In the genomic region with DNA sequence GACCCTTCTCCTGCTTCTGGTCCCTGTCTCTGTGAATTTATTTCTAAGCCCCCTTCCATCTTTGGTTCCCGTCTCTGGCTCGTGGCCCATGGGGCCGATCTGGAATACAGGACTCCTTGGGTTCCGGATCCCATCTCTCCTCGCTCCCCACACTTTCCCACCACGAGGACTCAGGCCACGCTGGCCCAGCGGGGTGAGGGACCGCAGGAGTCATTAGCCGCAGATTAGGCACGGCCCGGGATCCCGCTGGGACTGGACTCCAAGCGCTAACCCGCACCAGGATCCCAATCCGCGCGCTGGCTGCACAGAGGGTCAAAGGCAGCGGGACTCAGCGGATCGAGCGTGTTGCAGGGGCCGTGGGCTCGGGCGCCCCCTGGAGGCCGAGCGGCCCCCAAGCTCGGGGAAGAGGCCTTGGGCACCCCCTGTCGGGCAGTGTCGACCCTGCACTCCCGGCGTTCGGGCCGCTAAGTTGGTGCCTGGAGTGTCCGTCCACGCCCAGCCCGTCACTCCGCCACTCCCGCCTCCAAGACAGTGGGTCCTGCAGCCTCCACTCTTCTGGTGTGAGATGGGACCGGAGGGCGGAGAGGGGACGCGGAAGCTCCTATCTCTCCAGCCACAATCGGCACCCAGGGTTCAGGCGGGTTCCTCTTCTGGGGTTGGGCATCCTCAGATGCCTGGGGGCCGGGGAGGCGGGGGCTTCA, we compare ENCODE assay signal across 8 cellular contexts. TPM values are rescaled to one million over a fixed set of nuclear protein-coding genes. Genes with fewer than 3 reads are reported as not detected.
DNase-seq lines count a peak whose midpoint lies in the region; ATAC-seq and TF ChIP-seq lines count a peak whose summit lies in the region.

No MANE protein-coding gene starts in this region.

- H3K27ac Mint-ChIP-seq in activated T-helper 2 cell treated with anti-CD3 and anti-CD28 coated beads, Interferon-gamma antibody, Interleukin-2, Interleukin-4, amounts not matched to agents 10 μg/mL and 5 μg/mL and 100 μg/mL, durations not matched to agents 14 hours and 24 hours and 36 hours = peak overlapping the region; percentile 62
- H3K27ac Mint-ChIP-seq in neural progenitor cell = no peak overlapping the region

- H3K9me3 Mint-ChIP-seq in activated T-helper 2 cell treated with anti-CD3 and anti-CD28 coated beads, Interferon-gamma antibody, Interleukin-2, Interleukin-4, amounts not matched to agents 10 μg/mL and 5 μg/mL and 100 μg/mL, durations not matched to agents 14 hours and 24 hours and 36 hours = no peaks in the 10 kb centered on the region
- H3K9me3 Mint-ChIP-seq in neural progenitor cell = no peaks in the 10 kb centered on the region

- no peaks in the 10 kb centered on the region for H3K9me3 ChIP-seq in neural progenitor cell (ENCODE audit: low read depth)
- H3K9me3 ChIP-seq in stomach = no peaks in the 10 kb centered on the region

- peaks cover 25% of the 10 kb centered on the region for H3K36me3 Mint-ChIP-seq in activated T-helper 2 cell treated with anti-CD3 and anti-CD28 coated beads, Interferon-gamma antibody, Interleukin-2, Interleukin-4, amounts not matched to agents 10 μg/mL and 5 μg/mL and 100 μg/mL, durations not matched to agents 14 hours and 24 hours and 36 hours (ENCODE audit: low read depth)
- H3K36me3 Mint-ChIP-seq in neural progenitor cell = peaks cover 7% of the 10 kb centered on the region

- H3K4me3 ChIP-seq in neural progenitor cell (peak overlapping the region; percentile 44), stomach (peak overlapping the region; percentile 38 to 61 (median 52))

- H3K9ac ChIP-seq in neural progenitor cell = no peak overlapping the region

- no peak for TF ChIP-seq POLR2A in stomach (IDR thresholded peaks at IDR 0.05)

- peaks cover 38% of the 10 kb centered on the region for H3K4me1 Mint-ChIP-seq in activated T-helper 2 cell treated with anti-CD3 and anti-CD28 coated beads, Interferon-gamma antibody, Interleukin-2, Interleukin-4, amounts not matched to agents 10 μg/mL and 5 μg/mL and 100 μg/mL, durations not matched to agents 14 hours and 24 hours and 36 hours (ENCODE audit: low read depth)
- H3K4me1 Mint-ChIP-seq in neural progenitor cell = peaks cover 55% of the 10 kb centered on the region

- peaks cover 78% of the 10 kb centered on the region for H3F3A ChIP-seq in neural progenitor cell (ENCODE audit: low read depth)

- H3K4me1 ChIP-seq in neural progenitor cell (peaks cover 63% of the 10 kb centered on the region), stomach (peaks cover 59 to 100% (median 89%) of the 10 kb centered on the region in 4 donors)

- H2AFZ ChIP-seq in neural progenitor cell (replicated peaks) = peak overlapping the region; percentile 83

- peaks cover 59% of the 10 kb centered on the region for H4K20me1 ChIP-seq in neural progenitor cell (ENCODE audit: low read depth)

- no peak overlapping the region for H3K27ac ChIP-seq in neural progenitor cell
- H3K27ac ChIP-seq in stomach = no peak overlapping the region

- intact Hi-C loops in activated T-helper 2 cell treated with anti-CD3 and anti-CD28 coated beads, Interferon-gamma antibody, Interleukin-2, Interleukin-4, amounts not matched to agents 10 μg/mL and 5 μg/mL and 100 μg/mL, durations not matched to agents 14 hours and 24 hours and 36 hours (cut with micrococcal nuclease) = loop anchor here (1.0 to 2.0 kb wide), 2 partner anchors 14 to 26 kb away; no protein-coding TSS in a partner anchor
- intact Hi-C loops in stomach (cut with DNase I; ENCODE audit: low total_unique reads) = no loop called here

- H3K4me3 Mint-ChIP-seq in activated T-helper 2 cell treated with anti-CD3 and anti-CD28 coated beads, Interferon-gamma antibody, Interleukin-2, Interleukin-4, amounts not matched to agents 10 μg/mL and 5 μg/mL and 100 μg/mL, durations not matched to agents 14 hours and 24 hours and 36 hours (ENCODE audit: low read depth) = peak overlapping the region; percentile 91
- peak overlapping the region; percentile 86 for H3K4me3 Mint-ChIP-seq in neural progenitor cell

- H3K36me3 ChIP-seq in neural progenitor cell (no peaks in the 10 kb centered on the region), stomach (peaks cover 7 to 11% (median 8%) of the 10 kb centered on the region in 4 donors)

- peak; percentile 99 for TF ChIP-seq CTCF in neural progenitor cell (IDR thresholded peaks at IDR 0.05)
- peak in 5 of 7 experiments; percentile 99 to 100 (median 99) for TF ChIP-seq CTCF in stomach (IDR thresholded peaks at IDR 0.05)

- 1 to 6% (median 2%) methylated on average over 17 to 47 of the region's 47 CpGs for WGBS in stomach, 5 donors

- ATAC-seq in GM21528 (IDR thresholded peaks at IDR 0.05; ENCODE audit: low FRiP score, unreplicated experiment) = peak; percentile 45

- H3K27me3 ChIP-seq in neural progenitor cell = peaks cover 93% of the 10 kb centered on the region
- peaks cover 22 to 92% (median 69%) of the 10 kb centered on the region in 3 donors for H3K27me3 ChIP-seq in stomach

- DNase-seq in DMS79 treated with DMSO at 0.1 percent for 48 hours (lab: John Stamatoyannopoulos, UW) (peak; percentile 56), KG1 (lab: John Stamatoyannopoulos, UW) (peak; percentile 49), RKO (ENCODE audit: low spot score) (peak; percentile 89), fibroblast of the conjunctiva (ENCODE audit: low read depth) (peak; percentile 84), neural progenitor cell (ENCODE audit: low spot score) (peak; percentile 94), stomach (peak; percentile 89)
- peak; percentile 85 for DNase-seq in activated T-helper 2 cell treated with anti-CD3 and anti-CD28 coated beads, Interferon-gamma antibody, Interleukin-2, Interleukin-4, amounts not matched to agents 10 μg/mL and 5 μg/mL and 100 μg/mL, durations not matched to agents 14 hours and 24 hours and 36 hours (ENCODE audit: low spot score)

- no peak for TF ChIP-seq EP300 in stomach (IDR thresholded peaks at IDR 0.05)

- H3K79me2 ChIP-seq in neural progenitor cell (ENCODE audit: low read depth) = no peaks in the 10 kb centered on the region

- H3K27me3 Mint-ChIP-seq in activated T-helper 2 cell treated with anti-CD3 and anti-CD28 coated beads, Interferon-gamma antibody, Interleukin-2, Interleukin-4, amounts not matched to agents 10 μg/mL and 5 μg/mL and 100 μg/mL, durations not matched to agents 14 hours and 24 hours and 36 hours (ENCODE audit: low read depth) = peaks cover 39% of the 10 kb centered on the region
- peaks cover 69% of the 10 kb centered on the region for H3K27me3 Mint-ChIP-seq in neural progenitor cell (ENCODE audit: insufficient read depth, low read depth)

- peak overlapping the region; percentile 98 for H3K4me2 ChIP-seq in neural progenitor cell

RNA-seq across cellular contexts. Expression of gene SHMT2, which starts 9.5 kb away (rescaled TPM):
- 295 and 307 TPM in 2 replicates for total RNA-seq in activated T-helper 2 cell treated with anti-CD3 and anti-CD28 coated beads, Interferon-gamma antibody, Interleukin-2, Interleukin-4, amounts not matched to agents 10 μg/mL and 5 μg/mL and 100 μg/mL, durations not matched to agents 14 hours and 24 hours and 36 hours
- total RNA-seq in neural progenitor cell (ENCODE audit: low replicate concordance) = 90.2 and 166 TPM in 2 replicates
- 10 to 100 TPM; 26.1 to 93.7 (median 77.8) TPM for total RNA-seq in stomach
- 10 to 100 TPM; 54.6 to 59.0 (median 57.1) TPM for polyA plus RNA-seq in stomach

RNA-seq across cellular contexts. Expression of gene STAC3, which starts 12.0 kb away (rescaled TPM):
- 5.6 and 6.1 TPM in 2 replicates for total RNA-seq in activated T-helper 2 cell treated with anti-CD3 and anti-CD28 coated beads, Interferon-gamma antibody, Interleukin-2, Interleukin-4, amounts not matched to agents 10 μg/mL and 5 μg/mL and 100 μg/mL, durations not matched to agents 14 hours and 24 hours and 36 hours
- total RNA-seq in neural progenitor cell (ENCODE audit: low replicate concordance) (1.1 and 5.1 TPM in 2 replicates), stomach (1 to 10 TPM in 2 of 5 donors, under 1 TPM in 2, not detected in 1; 0.55 to 5.1 (median 1.6) TPM)
- 1 to 10 TPM; 1.3 to 3.8 (median 3.5) TPM for polyA plus RNA-seq in stomach

RNA-seq across cellular contexts. Expression of gene NXPH4, which starts 22.4 kb away (rescaled TPM):
- total RNA-seq in activated T-helper 2 cell treated with anti-CD3 and anti-CD28 coated beads, Interferon-gamma antibody, Interleukin-2, Interleukin-4, amounts not matched to agents 10 μg/mL and 5 μg/mL and 100 μg/mL, durations not matched to agents 14 hours and 24 hours and 36 hours = 0.82 and 0.90 TPM in 2 replicates
- total RNA-seq in neural progenitor cell (ENCODE audit: low replicate concordance) (0.28 TPM in 1 of 2 replicates, not detected in the other), stomach (under 1 TPM in 1 of 5 donors, not detected in 4; 0.18 TPM)
- polyA plus RNA-seq in stomach = under 1 TPM in 2 of 3 donors, not detected in 1; 0.30 to 0.44 TPM
